8 cellular contexts compared by ENCODE assay signal in genomic region chr15:90351479-90352108, GRCh38.
DNase-seq lines count a peak whose midpoint lies in the region; TF ChIP-seq lines count a peak whose summit lies in the region.

No MANE protein-coding gene starts in this region.

- no peaks in the 10 kb centered on the region for H3K9me3 ChIP-seq in muscle layer of duodenum (ENCODE audit: control insufficient read depth in 1 of 2, low read length in 2 of 2)

- H3K36me3 ChIP-seq in muscle layer of duodenum (ENCODE audit: control insufficient read depth in 1 of 2, insufficient read depth in 2 of 2, low read length in 2 of 2): no peaks in the 10 kb centered on the region

- H3K27ac ChIP-seq in coronary artery (peak overlapping the region; percentile 54 to 69), muscle layer of duodenum (ENCODE audit: low read length) (no peak overlapping the region)

- peaks cover 0 to 5% of the 10 kb centered on the region in 2 donors for H3K4me1 ChIP-seq in muscle layer of duodenum (ENCODE audit: control insufficient read depth in 1 of 2, insufficient read depth in 2 of 2, low read length in 2 of 2)

- peak overlapping the region; percentile 80 for H3K4me3 ChIP-seq in coronary artery
- H3K4me3 ChIP-seq in muscle layer of duodenum (ENCODE audit: low read depth in 1 of 2, low read length in 2 of 2): peak overlapping the region; percentile 85 to 96

- H3K27me3 ChIP-seq in muscle layer of duodenum (ENCODE audit: low read depth, low read length): no peaks in the 10 kb centered on the region

- no peak for TF ChIP-seq CTCF in coronary artery (IDR thresholded peaks at IDR 0.05)

- DNase-seq in NCI-H146 (lab: John Stamatoyannopoulos, UW): peak; percentile 57
- DNase-seq in NCI-H146 treated with DMSO at 0.1 percent for 48 hours (lab: John Stamatoyannopoulos, UW; ENCODE audit: unreplicated experiment): no peak
- peak; percentile 24 for DNase-seq in NCI-H1092 (lab: John Stamatoyannopoulos, UW)
- no peak for DNase-seq in coronary artery (ENCODE audit: low spot score)
- no peak for DNase-seq in AG20443 (ENCODE audit: low spot score)
- no peak for DNase-seq in inferior parietal cortex (ENCODE audit: extremely low spot score)
- no peak for DNase-seq in Kasumi-1 (lab: John Stamatoyannopoulos, UW)

Comparison
In these comparisons a context has a peak if more than half of its experiments do, and no peak if none do; other contexts are left out.
1. DNase-seq: peak in NCI-H146 (single experiment) and NCI-H1092 (single experiment); none in NCI-H146 treated with DMSO at 0.1 percent for 48 hours (single experiment), coronary artery (single experiment), AG20443 (single experiment), inferior parietal cortex (single experiment) and Kasumi-1 (0 of 2).